20 cellular contexts compared by ENCODE assay signal in genomic region chr2:142944721-142945120, GRCh38.
"Had no signal": no experiment of that assay in that cellular context is flagged by ENCODE, and none has a peak within 500 bp of the region (broad histone marks: within the 10 kb centered on the region; RNA-seq: fewer than 3 reads in every experiment).

No MANE protein-coding gene starts in this region.

- H3K36me3 ChIP-seq: stomach, upper lobe of left lung had no signal

- H3K27ac Mint-ChIP-seq: activated B cell treated with CpG ODN at 0.5 μM for 24 hours; activated CD4-positive, alpha-beta T cell treated with anti-CD3 and anti-CD28 coated beads, Interleukin-2, amount 10 ng/mL, durations not matched to agents 24 days and 14 days; activated CD8-positive, alpha-beta T cell treated with anti-CD3 and anti-CD28 coated beads, Interleukin-2, amount 10 ng/mL, durations not matched to agents 7 days and 5 days; activated naive CD4-positive, alpha-beta T cell treated with anti-CD3 and anti-CD28 coated beads, Interleukin-2, amount 50 U/mL, for 24 hours; endodermal cell had no signal

- H3K27me3 Mint-ChIP-seq: activated B cell treated with CpG ODN at 0.5 μM for 24 hours had no signal

- H3K27ac ChIP-seq: psoas muscle, right lobe of liver, stomach, testis, upper lobe of left lung had no signal

- H3K36me3 Mint-ChIP-seq: activated naive CD4-positive, alpha-beta T cell treated with anti-CD3 and anti-CD28 coated beads, Interleukin-2, amount 50 U/mL, for 24 hours had no signal

- H3K4me3 Mint-ChIP-seq: activated B cell treated with CpG ODN at 0.5 μM for 24 hours; activated CD4-positive, alpha-beta T cell treated with anti-CD3 and anti-CD28 coated beads, Interleukin-2, amount 10 ng/mL, durations not matched to agents 24 days and 14 days; activated CD8-positive, alpha-beta T cell treated with anti-CD3 and anti-CD28 coated beads, Interleukin-2, amount 10 ng/mL, durations not matched to agents 7 days and 5 days; activated naive CD4-positive, alpha-beta T cell treated with anti-CD3 and anti-CD28 coated beads, Interleukin-2, amount 50 U/mL, for 24 hours; endodermal cell; neural crest cell had no signal

- DNase-seq: activated B cell treated with CpG ODN at 0.5 μM for 24 hours; activated CD4-positive, alpha-beta T cell treated with anti-CD3 and anti-CD28 coated beads, Interleukin-2, amount 10 ng/mL, durations not matched to agents 24 days and 14 days; activated CD8-positive, alpha-beta memory T cell treated with anti-CD3 and anti-CD28 coated beads, Interleukin-2, amount 50 U/mL, for 4 hours; activated CD8-positive, alpha-beta T cell treated with anti-CD3 and anti-CD28 coated beads, Interleukin-2, amount 10 ng/mL, durations not matched to agents 7 days and 5 days; activated effector memory CD4-positive, alpha-beta T cell treated with anti-CD3 and anti-CD28 coated beads, Interleukin-2, amount 50 U/mL, for 16 hours; activated T-cell treated with anti-CD3 and anti-CD28 coated beads, Interleukin-2, amount 50 U/mL, for 48 hours; amniotic stem cell; cerebellar nuclear complex; endodermal cell; glutamatergic neuron; midbrain; psoas muscle; right lobe of liver; stomach; SW 1271; testis; upper lobe of left lung had no signal

- H3K9me3 Mint-ChIP-seq: activated CD4-positive, alpha-beta T cell treated with anti-CD3 and anti-CD28 coated beads, Interleukin-2, amount 10 ng/mL, durations not matched to agents 24 days and 14 days had no signal

- ATAC-seq: activated CD8-positive, alpha-beta T cell treated with anti-CD3 and anti-CD28 coated beads, Interleukin-2, amount 10 ng/mL, durations not matched to agents 7 days and 5 days; psoas muscle had no signal

- H3K9me3 ChIP-seq: psoas muscle, right lobe of liver, testis, upper lobe of left lung had no signal

- H3K27me3 ChIP-seq: right lobe of liver, stomach, testis, upper lobe of left lung had no signal

- H3K4me1 Mint-ChIP-seq: activated CD4-positive, alpha-beta T cell treated with anti-CD3 and anti-CD28 coated beads, Interleukin-2, amount 10 ng/mL, durations not matched to agents 24 days and 14 days; activated naive CD4-positive, alpha-beta T cell treated with anti-CD3 and anti-CD28 coated beads, Interleukin-2, amount 50 U/mL, for 24 hours; neural crest cell had no signal

- H3K4me1 ChIP-seq: psoas muscle, right lobe of liver, stomach, testis, upper lobe of left lung had no signal

- H3K4me3 ChIP-seq: lung, psoas muscle, right lobe of liver, stomach, testis, upper lobe of left lung had no signal
